Comparison of ENCODE assay signal across 21 cellular contexts in genomic region chr13:100511422-100511821, GRCh38.
DNase-seq lines count a peak whose midpoint lies in the region; ATAC-seq and TF ChIP-seq lines count a peak whose summit lies in the region.
"Had no signal": no experiment of that assay in that cellular context is flagged by ENCODE, and none has a peak within 500 bp of the region (broad histone marks: within the 10 kb centered on the region; RNA-seq: fewer than 3 reads in every experiment).

No MANE protein-coding gene starts in this region.

- DNase-seq in right cardiac atrium (no peak), Right ventricle myocardium inferior (ENCODE audit: missing footprints) (no peak), MV-4-11 (lab: John Stamatoyannopoulos, UW) (peak; percentile 67), SHP77 (lab: John Stamatoyannopoulos, UW) (peak; percentile 51 to 57), vagina (ENCODE audit: extremely low spot score in 2 of 2) (no peak)
- DNase-seq: activated CD4-positive, alpha-beta T cell treated with anti-CD3 and anti-CD28 coated beads for 4 hours; activated CD8-positive, alpha-beta memory T cell treated with anti-CD3 and anti-CD28 coated beads for 24 hours; activated naive CD4-positive, alpha-beta T cell; activated T-cell treated with anti-CD3 and anti-CD28 coated beads, Interleukin-2, amount 50 U/mL, for 24 hours; CD4-positive, alpha-beta memory T cell; DMS 273 treated with DMSO at 0.1 percent for 48 hours; MM.1S; NCI-H2029 treated with DMSO at 0.1 percent for 48 hours; NCI-H524 treated with DMSO at 0.1 percent for 48 hours; psoas muscle; transverse colon had no signal

- TF ChIP-seq POLR2A in vagina (IDR thresholded peaks at IDR 0.05), result no peak

- H3K36me3 ChIP-seq in vagina, result peaks cover 0 to 3% of the 10 kb centered on the region in 2 donors
- H3K36me3 ChIP-seq: neutrophil, transverse colon had no signal

- no peaks in the 10 kb centered on the region for H3K4me1 ChIP-seq in right cardiac atrium (ENCODE audit: control insufficient read depth, insufficient read depth, low read length)
- peaks cover 12% of the 10 kb centered on the region for H3K4me1 ChIP-seq in vagina
- H3K4me1 ChIP-seq: psoas muscle had no signal

- no peak for TF ChIP-seq CTCF in vagina (IDR thresholded peaks at IDR 0.05)

- ATAC-seq in right cardiac atrium (peak; percentile 17 to 29), Right ventricle myocardium inferior (no peak), GM21390 (IDR thresholded peaks at IDR 0.05; ENCODE audit: unreplicated experiment) (no peak), GM18861 (IDR thresholded peaks at IDR 0.05; ENCODE audit: unreplicated experiment) (no peak)
- ATAC-seq: K562 had no signal

- H3K4me3 ChIP-seq in right cardiac atrium (ENCODE audit: low read length) (no peak overlapping the region), vagina (no peak overlapping the region)
- H3K4me3 ChIP-seq: K562, psoas muscle, transverse colon had no signal

- H3K27ac ChIP-seq in right cardiac atrium (ENCODE audit: low read length) (no peak overlapping the region), vagina (no peak overlapping the region)
- H3K27ac ChIP-seq: epithelial cell of prostate, neutrophil, psoas muscle, transverse colon had no signal

- H3K9me3 ChIP-seq in right cardiac atrium (ENCODE audit: control insufficient read depth, low read length) (no peaks in the 10 kb centered on the region), vagina (no peaks in the 10 kb centered on the region)
- H3K9me3 ChIP-seq: neutrophil, psoas muscle, transverse colon had no signal

- intact Hi-C loops in right cardiac atrium (cut with DNase I), result loop anchor here in 3 of 4 donors (5.0 to 10.0 kb wide), 3 partner anchors 267 to 857 kb away; no protein-coding TSS in a partner anchor
- intact Hi-C loops in Right ventricle myocardium inferior (cut with DNase I), result loop anchor here (10.0 kb wide), 1 partner anchor 277 kb away; no protein-coding TSS in a partner anchor
- intact Hi-C loops in vagina (cut with DNase I), result loop anchor here (10.0 kb wide), 2 partner anchors 597 to 857 kb away; no protein-coding TSS in a partner anchor

- 64% methylated on average over 7 of the region's 7 CpGs for WGBS in right cardiac atrium

- no peaks in the 10 kb centered on the region for H3K27me3 ChIP-seq in right cardiac atrium (ENCODE audit: control insufficient read depth, insufficient read depth)
- H3K27me3 ChIP-seq in vagina, result no peaks in the 10 kb centered on the region
- H3K27me3 ChIP-seq: neutrophil, transverse colon had no signal

Comparison
In these comparisons a context has a peak if more than half of its experiments do, and no peak if none do; other contexts are left out.
1. ATAC-seq: peak in right cardiac atrium (2 of 2); none in Right ventricle myocardium inferior (single experiment), GM21390 (single experiment) and GM18861 (single experiment).
2. DNase-seq: peak in MV-4-11 (single experiment) and SHP77 (2 of 2); none in right cardiac atrium (0 of 3), Right ventricle myocardium inferior (single experiment) and vagina (0 of 2).